8 cellular contexts compared by ENCODE assay signal in the genomic region with DNA sequence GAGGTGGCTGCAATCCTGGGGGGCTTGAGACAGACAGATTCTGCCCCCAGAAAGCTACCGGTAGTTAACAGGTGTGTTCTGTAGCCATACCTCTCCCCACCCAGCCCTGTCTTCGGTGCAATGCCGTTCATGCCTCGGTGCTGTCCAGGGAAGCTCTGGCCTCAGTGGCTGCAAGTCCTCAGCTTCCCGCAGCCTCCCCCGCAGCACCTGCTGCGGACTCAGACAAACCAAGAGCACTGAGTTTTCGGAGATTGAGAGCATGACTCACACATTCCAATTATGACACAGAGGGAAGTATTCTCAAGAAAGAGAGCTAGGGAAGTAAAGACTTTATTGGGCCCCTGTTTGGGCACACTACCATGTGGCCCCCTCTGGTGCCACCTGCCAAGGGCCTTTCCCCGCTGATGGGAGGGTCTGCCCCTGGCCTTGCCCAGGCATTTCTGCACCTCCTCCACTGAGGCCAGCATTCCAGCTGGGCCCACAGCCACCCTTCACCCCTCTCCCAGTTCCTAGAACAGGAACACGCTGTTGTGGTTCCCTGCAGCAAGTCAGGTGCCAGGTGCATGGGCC. TPM values are rescaled to one million over a fixed set of nuclear protein-coding genes. Genes with fewer than 3 reads are reported as not detected.
DNase-seq lines count a peak whose midpoint lies in the region; ATAC-seq and TF ChIP-seq lines count a peak whose summit lies in the region.

No MANE protein-coding gene starts in this region.

- no peaks in the 10 kb centered on the region for H3K9me3 ChIP-seq in colonic mucosa

- ATAC-seq in GM19351 (IDR thresholded peaks at IDR 0.05; ENCODE audit: unreplicated experiment) (peak; percentile 42), HG03460 (IDR thresholded peaks at IDR 0.05; ENCODE audit: unreplicated experiment) (peak; percentile 54)
- ATAC-seq in stimulated activated naive CD8-positive, alpha-beta T cell treated with anti-CD3 and anti-CD28 coated beads, Interleukin-15, Interleukin-2, amounts not matched to agents 100 U/mL and 50 U/mL, for 24 hours, result peak; percentile 66

- H3K4me1 ChIP-seq in colonic mucosa, result no peaks in the 10 kb centered on the region

- no peak overlapping the region for H3K4me3 ChIP-seq in colonic mucosa

- no peak for TF ChIP-seq CTCF in colonic mucosa (IDR thresholded peaks at IDR 0.05)

- DNase-seq in A172 (ENCODE audit: low spot score), result peak; percentile 69
- DNase-seq in activated CD4-positive, alpha-beta T cell treated with anti-CD3 and anti-CD28 coated beads, Interleukin-2, amount 50 U/mL, for 4 hours, result peak; percentile 36 to 51
- DNase-seq in hepatic stellate cell (ENCODE audit: low spot score), result peak; percentile 49
- peak; percentile 75 for DNase-seq in stimulated activated naive CD8-positive, alpha-beta T cell treated with anti-CD3 and anti-CD28 coated beads, Interleukin-15, Interleukin-2, amounts not matched to agents 100 U/mL and 50 U/mL, for 24 hours
- DNase-seq in colonic mucosa, result no peak
- DNase-seq in NCI-H1930 (lab: John Stamatoyannopoulos, UW), result no peak

- no peaks in the 10 kb centered on the region for H3K36me3 ChIP-seq in colonic mucosa

- no peaks in the 10 kb centered on the region for H3K27me3 ChIP-seq in colonic mucosa

- H3K27ac ChIP-seq in colonic mucosa, result no peak overlapping the region

- H3K9ac ChIP-seq in colonic mucosa (ENCODE audit: low read depth in 2 of 2, low read length in 2 of 2), result no peak overlapping the region

- intact Hi-C loops in colonic mucosa (cut with DNase I), result no loop called here

RNA-seq across cellular contexts. Expression of gene EZH2, which starts 30.2 kb away (rescaled TPM):
- total RNA-seq in A172 (2014; rRNA removed; shearing (Covaris generic)), result 35.4 and 39.5 TPM in 2 replicates
- 10 to 100 TPM; 13.4 to 31.7 TPM for total RNA-seq in colonic mucosa

Comparison
In these comparisons a context has a peak if more than half of its experiments do, and no peak if none do; other contexts are left out.
1. DNase-seq: peak in A172 (single experiment), activated CD4-positive, alpha-beta T cell treated with anti-CD3 and anti-CD28 coated beads, Interleukin-2, amount 50 U/mL, for 4 hours (2 of 2), hepatic stellate cell (single experiment) and stimulated activated naive CD8-positive, alpha-beta T cell treated with anti-CD3 and anti-CD28 coated beads, Interleukin-15, Interleukin-2, amounts not matched to agents 100 U/mL and 50 U/mL, for 24 hours (single experiment); none in colonic mucosa (single experiment) and NCI-H1930 (0 of 2).
2. Peak in every context shown above with its lines, with median percentiles within 50 percentile points of each other: ATAC-seq.